In genomic region chr1:14019461-14019860, GRCh38 we compare ENCODE assay signal across 34 cellular contexts.
"Had no signal": no experiment of that assay in that cellular context is flagged by ENCODE, and none has a peak within 500 bp of the region (broad histone marks: within the 10 kb centered on the region; RNA-seq: fewer than 3 reads in every experiment).

No MANE protein-coding gene starts in this region.

- DNase-seq: Karpas-422, Kasumi-1, MG63, MM.1S, MV-4-11, NCI-H1048, NCI-H1092, NCI-H1092 treated with DMSO at 0.1 percent for 48 hours, NCI-H1105, NCI-H1105 treated with DMSO at 0.1 percent for 48 hours, NCI-H1417, NCI-H1417 treated with DMSO at 0.1 percent for 48 hours, NCI-H1436, NCI-H1436 treated with DMSO at 0.1 percent for 48 hours, NCI-H146, NCI-H1694, NCI-H1694 treated with DMSO at 0.1 percent for 48 hours, NCI-H187, NCI-H187 treated with DMSO at 0.1 percent for 48 hours, NCI-H1930, NCI-H2029, NCI-H2029 treated with DMSO at 0.1 percent for 48 hours, NCI-H2081, NCI-H2081 treated with DMSO at 0.1 percent for 48 hours, NCI-H2107, NCI-H2171, NCI-H2171 treated with DMSO at 0.1 percent for 48 hours, NCI-H2227 treated with DMSO at 0.1 percent for 48 hours, NCI-H226, NCI-H345, NCI-H446, NCI-H446 treated with DMSO at 0.1 percent for 48 hours, NCI-H510A had no signal

- H3K27ac ChIP-seq: KMS-11 had no signal

- H3K9ac ChIP-seq: KMS-11 had no signal

- H3K9me3 ChIP-seq: MG63 had no signal

- H3K4me3 ChIP-seq: MG63 had no signal

- H3K36me3 ChIP-seq: MG63 had no signal

- H3K4me2 ChIP-seq: KMS-11 had no signal
